In genomic region chr3:13671536-13672233, GRCh38 we compare ENCODE assay signal across 13 cellular contexts.
DNase-seq lines count a peak whose midpoint lies in the region; ATAC-seq and TF ChIP-seq lines count a peak whose summit lies in the region.
"Had no signal": no experiment of that assay in that cellular context is flagged by ENCODE, and none has a peak within 500 bp of the region (broad histone marks: within the 10 kb centered on the region; RNA-seq: fewer than 3 reads in every experiment).

No MANE protein-coding gene starts in this region.

- H3K9me3 Mint-ChIP-seq in HFFc6, result no peaks in the 10 kb centered on the region
- H3K9me3 Mint-ChIP-seq in endodermal cell, result no peaks in the 10 kb centered on the region
- no peaks in the 10 kb centered on the region for H3K9me3 Mint-ChIP-seq in neural crest cell
- H3K9me3 Mint-ChIP-seq in naive thymus-derived CD8-positive, alpha-beta T cell, result no peaks in the 10 kb centered on the region
- H3K9me3 Mint-ChIP-seq: CD8-positive, alpha-beta memory T cell had no signal

- H3K36me3 ChIP-seq in endodermal cell (ENCODE audit: control insufficient read depth, insufficient read depth, low read length), result no peaks in the 10 kb centered on the region
- H3K36me3 ChIP-seq: BLaER1 had no signal

- no peaks in the 10 kb centered on the region for H3K27me3 ChIP-seq in endodermal cell (ENCODE audit: control insufficient read depth, insufficient read depth, low read length, poor library complexity, severe bottlenecking)
- H3K27me3 ChIP-seq: BLaER1 had no signal

- H3K27ac Mint-ChIP-seq in HFFc6 (no peak overlapping the region), endodermal cell (no peak overlapping the region), neural crest cell (ENCODE audit: unreplicated experiment) (peak overlapping the region; percentile 68)
- H3K27ac Mint-ChIP-seq in naive thymus-derived CD8-positive, alpha-beta T cell, result no peak overlapping the region
- H3K27ac Mint-ChIP-seq: CD8-positive, alpha-beta memory T cell had no signal

- peak; percentile 24 for DNase-seq in AG09319 (ENCODE audit: extremely low read depth, low read depth)
- DNase-seq in HFFc6, result peak; percentile 22
- no peak for DNase-seq in endodermal cell
- DNase-seq in neural crest cell (ENCODE audit: low read depth, low spot score), result no peak
- no peak for DNase-seq in naive thymus-derived CD8-positive, alpha-beta T cell
- DNase-seq in hepatic stellate cell (ENCODE audit: low spot score), result no peak
- no peak for DNase-seq in NCI-H2107 (lab: John Stamatoyannopoulos, UW)
- DNase-seq: Caco-2; CD8-positive, alpha-beta memory T cell; DND-41; GF-D8; IMR-90 had no signal

- H3K9me3 ChIP-seq in endodermal cell (ENCODE audit: control insufficient read depth, low read length), result no peaks in the 10 kb centered on the region
- H3K9me3 ChIP-seq: BLaER1, Caco-2 had no signal

- POLR2A ChIA-PET in naive thymus-derived CD8-positive, alpha-beta T cell (lab: Charles Lee), result no interaction called here

- 82 to 90% methylated on average over 6 to 8 of the region's 8 CpGs for WGBS in endodermal cell (ENCODE audit: insufficient coverage in 1 of 2, insufficient read length in 1 of 2), 2 experiments

- no peak for TF ChIP-seq CTCF in AG09319 (IDR thresholded peaks at IDR 0.05; ENCODE audit: low read depth, low read length)
- TF ChIP-seq CTCF in HFFc6 (IDR thresholded peaks at IDR 0.05), result no peak
- TF ChIP-seq CTCF in endodermal cell (conservative IDR thresholded peaks at IDR 0.05), result no peak
- TF ChIP-seq CTCF in neural crest cell (conservative IDR thresholded peaks at IDR 0.05), result no peak

- no peak overlapping the region for H3K4me3 Mint-ChIP-seq in HFFc6
- no peak overlapping the region for H3K4me3 Mint-ChIP-seq in endodermal cell
- H3K4me3 Mint-ChIP-seq in neural crest cell, result no peak overlapping the region
- H3K4me3 Mint-ChIP-seq in naive thymus-derived CD8-positive, alpha-beta T cell, result no peak overlapping the region
- H3K4me3 Mint-ChIP-seq: CD8-positive, alpha-beta memory T cell had no signal

- ATAC-seq in naive thymus-derived CD8-positive, alpha-beta T cell, result no peak

- no peaks in the 10 kb centered on the region for H3K36me3 Mint-ChIP-seq in HFFc6 (ENCODE audit: low read depth)
- no peaks in the 10 kb centered on the region for H3K36me3 Mint-ChIP-seq in endodermal cell (ENCODE audit: low read depth)
- H3K36me3 Mint-ChIP-seq in neural crest cell (ENCODE audit: low read depth), result no peaks in the 10 kb centered on the region
- no peaks in the 10 kb centered on the region for H3K36me3 Mint-ChIP-seq in naive thymus-derived CD8-positive, alpha-beta T cell
- H3K36me3 Mint-ChIP-seq: CD8-positive, alpha-beta memory T cell had no signal

- H3K4me1 ChIP-seq in endodermal cell (ENCODE audit: control insufficient read depth, insufficient read depth, low read length), result no peaks in the 10 kb centered on the region
- H3K4me1 ChIP-seq: BLaER1, Caco-2 had no signal

- no peak overlapping the region for H3K9ac ChIP-seq in endodermal cell (ENCODE audit: extremely low read depth, low read length, poor library complexity, severe bottlenecking)
- H3K9ac ChIP-seq: BLaER1 had no signal

- H3K4me3 ChIP-seq in endodermal cell (ENCODE audit: low read length), result no peak overlapping the region
- H3K4me3 ChIP-seq: BLaER1 had no signal

- peak overlapping the region; percentile 13 for H3K27ac ChIP-seq in endodermal cell (ENCODE audit: low read depth, low read length)
- H3K27ac ChIP-seq: BLaER1 had no signal

- H3K27me3 Mint-ChIP-seq in HFFc6 (ENCODE audit: insufficient read depth), result peaks cover 6% of the 10 kb centered on the region
- peaks cover 5% of the 10 kb centered on the region for H3K27me3 Mint-ChIP-seq in endodermal cell (ENCODE audit: insufficient read depth)
- H3K27me3 Mint-ChIP-seq in neural crest cell (ENCODE audit: low read depth), result peaks cover 5% of the 10 kb centered on the region
- H3K27me3 Mint-ChIP-seq in naive thymus-derived CD8-positive, alpha-beta T cell, result peaks cover 3 to 41% (median 20%) of the 10 kb centered on the region in 5 donors

- H3K4me1 Mint-ChIP-seq in HFFc6 (ENCODE audit: low read depth) (peaks cover 13% of the 10 kb centered on the region), endodermal cell (no peaks in the 10 kb centered on the region), neural crest cell (peaks cover 10% of the 10 kb centered on the region)
- H3K4me1 Mint-ChIP-seq in naive thymus-derived CD8-positive, alpha-beta T cell, result peaks cover 0 to 2% (median 0%) of the 10 kb centered on the region in 4 donors
- H3K4me1 Mint-ChIP-seq: CD8-positive, alpha-beta memory T cell had no signal

Comparison
In these comparisons a context has a peak if more than half of its experiments do, and no peak if none do; other contexts are left out.
1. DNase-seq: peak in AG09319 (single experiment) and HFFc6 (single experiment); none in endodermal cell (single experiment), neural crest cell (single experiment), naive thymus-derived CD8-positive, alpha-beta T cell (0 of 10), hepatic stellate cell (single experiment) and NCI-H2107 (single experiment).